Comparison of ENCODE assay signal across 15 cellular contexts in genomic region chr22:36577019-36577418, GRCh38. TPM values are rescaled to one million over a fixed set of nuclear protein-coding genes. Genes with fewer than 3 reads are reported as not detected.
A peak's percentile ranks its signal among the peaks of the same experiment; 100 is the strongest.
DNase-seq lines count a peak whose midpoint lies in the region; ATAC-seq, FAIRE-seq and TF ChIP-seq lines count a peak whose summit lies in the region.
"Had no signal": no experiment of that assay in that cellular context is flagged by ENCODE, and none has a peak within 500 bp of the region (broad histone marks: within the 10 kb centered on the region; RNA-seq: fewer than 3 reads in every experiment).

No MANE protein-coding gene starts in this region.

- H3K79me2 ChIP-seq in astrocyte (ENCODE audit: insufficient read depth, low read length) (no peaks in the 10 kb centered on the region), Karpas-422 (ENCODE audit: low read length) (no peaks in the 10 kb centered on the region)

- POLR2A ChIA-PET in AG04450 (lab: Yijun Ruan, JAX): no interaction called here

- no peak overlapping the region for H3K9ac ChIP-seq in astrocyte (ENCODE audit: low read length)
- H3K9ac ChIP-seq in Karpas-422 (ENCODE audit: low read length): no peak overlapping the region
- H3K9ac ChIP-seq: BLaER1 treated with 17β-estradiol and CSF1 and Interleukin-3, amounts not matched to agents 10 nM and 100 nM; neural progenitor cell had no signal

- peaks cover 5% of the 10 kb centered on the region for H3K4me1 Mint-ChIP-seq in astrocyte (ENCODE audit: low read depth, unreplicated experiment)
- no peaks in the 10 kb centered on the region for H3K4me1 Mint-ChIP-seq in activated naive CD4-positive, alpha-beta T cell treated with anti-CD3 and anti-CD28 coated beads, Interleukin-2, amount 10 ng/mL, durations not matched to agents 7 days and 5 days
- H3K4me1 Mint-ChIP-seq: activated CD4-positive, alpha-beta T cell treated with anti-CD3 and anti-CD28 coated beads for 36 hours; activated T-helper 17 cell treated with anti-CD3 and anti-CD28 coated beads, Interleukin-2, amount 50 U/mL, for 72 hours; central memory CD8-positive, alpha-beta T cell had no signal

- FAIRE-seq in astrocyte (lab: Jason Lieb, UNC): peak; percentile 76

- DNase-seq in AG04450 (ENCODE audit: low read depth, low spot score) (peak; percentile 79), HS-27A (ENCODE audit: low read depth) (peak; percentile 73), astrocyte (ENCODE audit: low read depth) (peak; percentile 94), glomerular visceral epithelial cell (ENCODE audit: extremely low spot score) (peak; percentile 86), Karpas-422 (no peak), DMS 273 (lab: John Stamatoyannopoulos, UW; ENCODE audit: unreplicated experiment) (no peak)
- no peak for DNase-seq in activated naive CD4-positive, alpha-beta T cell treated with anti-CD3 and anti-CD28 coated beads, Interleukin-2, amount 10 ng/mL, durations not matched to agents 7 days and 5 days
- DNase-seq: activated CD4-positive, alpha-beta T cell treated with anti-CD3 and anti-CD28 coated beads for 36 hours; NCI-H1417; uterus had no signal

- no peak for ATAC-seq in HG03108 (IDR thresholded peaks at IDR 0.05; ENCODE audit: unreplicated experiment)
- ATAC-seq: activated CD4-positive, alpha-beta T cell treated with anti-CD3 and anti-CD28 coated beads for 36 hours; activated T-helper 17 cell treated with anti-CD3 and anti-CD28 coated beads, Interleukin-2, amount 50 U/mL, for 72 hours had no signal

- H3K27me3 ChIP-seq in AG04450 (ENCODE audit: control insufficient read depth, insufficient read depth, low read length): peaks cover 12% of the 10 kb centered on the region
- H3K27me3 ChIP-seq in astrocyte (ENCODE audit: insufficient read depth, low read length): peaks cover 16% of the 10 kb centered on the region
- no peaks in the 10 kb centered on the region for H3K27me3 ChIP-seq in Karpas-422 (ENCODE audit: low read length)
- H3K27me3 ChIP-seq: BLaER1 treated with 17β-estradiol and CSF1 and Interleukin-3, amounts not matched to agents 10 nM and 100 nM; neural progenitor cell; uterus had no signal

- H3K36me3 ChIP-seq in astrocyte (ENCODE audit: insufficient read depth, low read length): no peaks in the 10 kb centered on the region
- no peaks in the 10 kb centered on the region for H3K36me3 ChIP-seq in Karpas-422 (ENCODE audit: insufficient read depth, low read length)
- H3K36me3 ChIP-seq: BLaER1 treated with 17β-estradiol and CSF1 and Interleukin-3, amounts not matched to agents 10 nM and 100 nM; neural progenitor cell; uterus had no signal

- H3K4me3 Mint-ChIP-seq in astrocyte (ENCODE audit: unreplicated experiment): no peak overlapping the region
- no peak overlapping the region for H3K4me3 Mint-ChIP-seq in activated naive CD4-positive, alpha-beta T cell treated with anti-CD3 and anti-CD28 coated beads, Interleukin-2, amount 10 ng/mL, durations not matched to agents 7 days and 5 days
- H3K4me3 Mint-ChIP-seq: activated CD4-positive, alpha-beta T cell treated with anti-CD3 and anti-CD28 coated beads for 36 hours; activated T-helper 17 cell treated with anti-CD3 and anti-CD28 coated beads, Interleukin-2, amount 50 U/mL, for 72 hours; central memory CD8-positive, alpha-beta T cell; neural progenitor cell had no signal

- H3K9me3 Mint-ChIP-seq in astrocyte (ENCODE audit: unreplicated experiment): peaks cover 5% of the 10 kb centered on the region
- no peaks in the 10 kb centered on the region for H3K9me3 Mint-ChIP-seq in activated naive CD4-positive, alpha-beta T cell treated with anti-CD3 and anti-CD28 coated beads, Interleukin-2, amount 10 ng/mL, durations not matched to agents 7 days and 5 days
- H3K9me3 Mint-ChIP-seq: activated T-helper 17 cell treated with anti-CD3 and anti-CD28 coated beads, Interleukin-2, amount 50 U/mL, for 72 hours; central memory CD8-positive, alpha-beta T cell; neural progenitor cell had no signal

- no peaks in the 10 kb centered on the region for H4K20me1 ChIP-seq in astrocyte (ENCODE audit: insufficient read depth, low read length)
- no peaks in the 10 kb centered on the region for H4K20me1 ChIP-seq in Karpas-422 (ENCODE audit: insufficient read depth, low read depth, low read length)
- H4K20me1 ChIP-seq: BLaER1 treated with 17β-estradiol and CSF1 and Interleukin-3, amounts not matched to agents 10 nM and 100 nM had no signal

- peaks cover 3% of the 10 kb centered on the region; the same call in 1 of the 2 replicates for H3K9me3 ChIP-seq in AG04450 (ENCODE audit: control insufficient read depth, insufficient read depth, low read length)
- no peaks in the 10 kb centered on the region for H3K9me3 ChIP-seq in astrocyte (ENCODE audit: insufficient read depth, low read depth, low read length)
- no peaks in the 10 kb centered on the region for H3K9me3 ChIP-seq in Karpas-422 (ENCODE audit: low read length)
- H3K9me3 ChIP-seq: BLaER1 treated with 17β-estradiol and CSF1 and Interleukin-3, amounts not matched to agents 10 nM and 100 nM; uterus had no signal

- peak overlapping the region; percentile 41 for H3K27ac Mint-ChIP-seq in astrocyte (ENCODE audit: unreplicated experiment)
- no peak overlapping the region for H3K27ac Mint-ChIP-seq in activated naive CD4-positive, alpha-beta T cell treated with anti-CD3 and anti-CD28 coated beads, Interleukin-2, amount 10 ng/mL, durations not matched to agents 7 days and 5 days
- H3K27ac Mint-ChIP-seq: activated CD4-positive, alpha-beta T cell treated with anti-CD3 and anti-CD28 coated beads for 36 hours; activated T-helper 17 cell treated with anti-CD3 and anti-CD28 coated beads, Interleukin-2, amount 50 U/mL, for 72 hours; neural progenitor cell had no signal

- H3K4me3 ChIP-seq in AG04450 (ENCODE audit: low read depth, low read length): no peak overlapping the region
- no peak overlapping the region for H3K4me3 ChIP-seq in astrocyte (ENCODE audit: insufficient read depth, low read depth, low read length)
- H3K4me3 ChIP-seq in Karpas-422 (ENCODE audit: low read length): no peak overlapping the region
- H3K4me3 ChIP-seq: BLaER1 treated with 17β-estradiol and CSF1 and Interleukin-3, amounts not matched to agents 10 nM and 100 nM; neural progenitor cell; uterus had no signal

- H3K4me2 ChIP-seq in astrocyte (ENCODE audit: low read length) (peak overlapping the region; percentile 49), Karpas-422 (ENCODE audit: low read depth, low read length, poor library complexity, severe bottlenecking) (no peak overlapping the region)
- H3K4me2 ChIP-seq: BLaER1 treated with 17β-estradiol and CSF1 and Interleukin-3, amounts not matched to agents 10 nM and 100 nM; neural progenitor cell had no signal

- no peak for TF ChIP-seq CTCF in AG04450 (IDR thresholded peaks at IDR 0.05; ENCODE audit: low read depth, low read length)
- TF ChIP-seq CTCF in astrocyte (IDR thresholded peaks at IDR 0.05; ENCODE audit: insufficient read depth, low read depth, low read length): no peak

- H2AFZ ChIP-seq in astrocyte (ENCODE audit: low read depth, low read length): no peak overlapping the region
- H2AFZ ChIP-seq in Karpas-422 (ENCODE audit: low read length): no peak overlapping the region
- H2AFZ ChIP-seq: neural progenitor cell had no signal

- peaks cover 6% of the 10 kb centered on the region for H3K4me1 ChIP-seq in astrocyte (ENCODE audit: insufficient read depth, low read length)
- no peaks in the 10 kb centered on the region for H3K4me1 ChIP-seq in Karpas-422 (ENCODE audit: low read length)
- H3K4me1 ChIP-seq: BLaER1 treated with 17β-estradiol and CSF1 and Interleukin-3, amounts not matched to agents 10 nM and 100 nM; neural progenitor cell; uterus had no signal

- no peaks in the 10 kb centered on the region for H3K9me2 ChIP-seq in Karpas-422 (replicated peaks; ENCODE audit: insufficient read depth, low read length)

- peaks cover 27% of the 10 kb centered on the region for H3K27me3 Mint-ChIP-seq in astrocyte (ENCODE audit: low read depth, unreplicated experiment)
- H3K27me3 Mint-ChIP-seq in activated naive CD4-positive, alpha-beta T cell treated with anti-CD3 and anti-CD28 coated beads, Interleukin-2, amount 10 ng/mL, durations not matched to agents 7 days and 5 days: peaks cover 6% of the 10 kb centered on the region

- H3K36me3 Mint-ChIP-seq in astrocyte (ENCODE audit: low read depth, unreplicated experiment): peaks cover 4% of the 10 kb centered on the region
- no peaks in the 10 kb centered on the region for H3K36me3 Mint-ChIP-seq in activated naive CD4-positive, alpha-beta T cell treated with anti-CD3 and anti-CD28 coated beads, Interleukin-2, amount 10 ng/mL, durations not matched to agents 7 days and 5 days
- H3K36me3 Mint-ChIP-seq: neural progenitor cell had no signal

- CTCF ChIA-PET in AG04450 (lab: Charles Lee): interaction anchor here (1.0 to 1.2 kb wide), 2 partner anchors 180 to 279 kb away, joined by 3 read pairs; no protein-coding TSS in a partner anchor
- CTCF ChIA-PET in activated naive CD4-positive, alpha-beta T cell treated with anti-CD3 and anti-CD28 coated beads, Interleukin-2, amount 10 ng/mL, durations not matched to agents 7 days and 5 days (lab: Charles Lee): no interaction called here

- H3K27ac ChIP-seq in AG04450 (ENCODE audit: low read depth, low read length) (peak overlapping the region; percentile 80), astrocyte (ENCODE audit: low read depth, low read length) (no peak overlapping the region), Karpas-422 (ENCODE audit: low read length) (no peak overlapping the region)
- H3K27ac ChIP-seq: BLaER1 treated with 17β-estradiol and CSF1 and Interleukin-3, amounts not matched to agents 10 nM and 100 nM; neural progenitor cell; uterus had no signal

RNA-seq across cellular contexts. Expression of gene EIF3D, which starts 48.1 kb away (rescaled TPM):
- 349 and 388 TPM in 2 replicates for polyA plus RNA-seq in AG04450 (2011; rRNA removed)
- 373 and 468 TPM in 2 replicates for polyA minus RNA-seq in AG04450 (2011; rRNA and poly(A)+ RNA removed)
- 147 and 168 TPM in 2 replicates for total RNA-seq in astrocyte
- 481 and 566 TPM in 2 replicates for total RNA-seq in Karpas-422 (2014; rRNA removed; shearing (Covaris generic); ENCODE audit: low replicate concordance)

Comparison
In these comparisons a context has a peak if more than half of its experiments do, and no peak if none do; other contexts are left out.
1. DNase-seq: peak in AG04450 (single experiment), HS-27A (single experiment), astrocyte (single experiment) and glomerular visceral epithelial cell (single experiment); none in Karpas-422 (single experiment), activated naive CD4-positive, alpha-beta T cell treated with anti-CD3 and anti-CD28 coated beads, Interleukin-2, amount 10 ng/mL, durations not matched to agents 7 days and 5 days (single experiment) and DMS 273 (single experiment).